ENCODE assay signal across 8 cellular contexts in genomic region chr6:117484052-117484646, GRCh38. TPM values are rescaled to one million over a fixed set of nuclear protein-coding genes. Genes with fewer than 3 reads are reported as not detected.
DNase-seq lines count a peak whose midpoint lies in the region; ATAC-seq and TF ChIP-seq lines count a peak whose summit lies in the region.

No MANE protein-coding gene starts in this region.

- no peak for DNase-seq in activated CD8-positive, alpha-beta memory T cell treated with anti-CD3 and anti-CD28 coated beads, Interleukin-2, amount 10 ng/mL, durations not matched to agents 7 days and 5 days
- no peak for DNase-seq in activated CD8-positive, alpha-beta memory T cell treated with anti-CD3 and anti-CD28 coated beads, Interleukin-2, amount 50 U/mL, for 4 hours
- no peak for DNase-seq in activated naive CD8-positive, alpha-beta T cell treated with anti-CD3 and anti-CD28 coated beads, Interleukin-2, amount 50 U/mL, for 24 hours
- DNase-seq in kidney epithelial cell (ENCODE audit: low read depth) (no peak), thyroid gland (no peak), KBM-7 (no peak), GF-D8 (lab: John Stamatoyannopoulos, UW) (no peak)

- H3K27ac Mint-ChIP-seq in activated CD8-positive, alpha-beta memory T cell treated with anti-CD3 and anti-CD28 coated beads, Interleukin-2, amount 10 ng/mL, durations not matched to agents 7 days and 5 days = no peak overlapping the region
- H3K27ac Mint-ChIP-seq in activated naive CD8-positive, alpha-beta T cell treated with anti-CD3 and anti-CD28 coated beads, Interleukin-2, amount 50 U/mL, for 24 hours = no peak overlapping the region

- peak overlapping the region; percentile 81 for H3K4me3 Mint-ChIP-seq in activated CD8-positive, alpha-beta memory T cell treated with anti-CD3 and anti-CD28 coated beads, Interleukin-2, amount 10 ng/mL, durations not matched to agents 7 days and 5 days
- H3K4me3 Mint-ChIP-seq in activated naive CD8-positive, alpha-beta T cell treated with anti-CD3 and anti-CD28 coated beads, Interleukin-2, amount 50 U/mL, for 24 hours = peak overlapping the region; percentile 88

- intact Hi-C loops in thyroid gland (cut with DNase I) = loop anchor here (10.0 kb wide), 1 partner anchor 71 kb away; no protein-coding TSS in a partner anchor

- H3K4me3 ChIP-seq in kidney epithelial cell (ENCODE audit: low read depth, low read length) = peak overlapping the region; percentile 93
- H3K4me3 ChIP-seq in thyroid gland (replicated peaks in 1 of 3) = peak overlapping the region in 2 of 3 donors; percentile 80 to 83

- peaks cover 7 to 17% of the 10 kb centered on the region in 2 donors for H3K4me1 ChIP-seq in thyroid gland

- H3K27me3 Mint-ChIP-seq in activated CD8-positive, alpha-beta memory T cell treated with anti-CD3 and anti-CD28 coated beads, Interleukin-2, amount 10 ng/mL, durations not matched to agents 7 days and 5 days = peaks cover 28% of the 10 kb centered on the region
- H3K27me3 Mint-ChIP-seq in activated naive CD8-positive, alpha-beta T cell treated with anti-CD3 and anti-CD28 coated beads, Interleukin-2, amount 50 U/mL, for 24 hours = peaks cover 41% of the 10 kb centered on the region

- no peaks in the 10 kb centered on the region for H3K9me3 Mint-ChIP-seq in activated CD8-positive, alpha-beta memory T cell treated with anti-CD3 and anti-CD28 coated beads, Interleukin-2, amount 10 ng/mL, durations not matched to agents 7 days and 5 days (ENCODE audit: low read depth)
- H3K9me3 Mint-ChIP-seq in activated naive CD8-positive, alpha-beta T cell treated with anti-CD3 and anti-CD28 coated beads, Interleukin-2, amount 50 U/mL, for 24 hours = no peaks in the 10 kb centered on the region

- WGBS in thyroid gland, 2 donors = 78% methylated on average over 8 of the region's 8 CpGs

- no peaks in the 10 kb centered on the region for H3K36me3 ChIP-seq in kidney epithelial cell (ENCODE audit: control insufficient read depth, insufficient read depth, low read length)
- no peaks in the 10 kb centered on the region for H3K36me3 ChIP-seq in thyroid gland

- H3K27me3 ChIP-seq in kidney epithelial cell (ENCODE audit: control insufficient read depth, insufficient read depth, low read length) = no peaks in the 10 kb centered on the region
- no peaks in the 10 kb centered on the region for H3K27me3 ChIP-seq in thyroid gland

- ATAC-seq in activated CD8-positive, alpha-beta memory T cell treated with anti-CD3 and anti-CD28 coated beads, Interleukin-2, amount 10 ng/mL, durations not matched to agents 7 days and 5 days = no peak
- ATAC-seq in activated naive CD8-positive, alpha-beta T cell treated with anti-CD3 and anti-CD28 coated beads, Interleukin-2, amount 50 U/mL, for 24 hours = no peak
- no peak for ATAC-seq in HG02798 (IDR thresholded peaks at IDR 0.05; ENCODE audit: poor library complexity, unreplicated experiment)

- peaks cover 6% of the 10 kb centered on the region for H3K36me3 Mint-ChIP-seq in activated CD8-positive, alpha-beta memory T cell treated with anti-CD3 and anti-CD28 coated beads, Interleukin-2, amount 10 ng/mL, durations not matched to agents 7 days and 5 days
- H3K36me3 Mint-ChIP-seq in activated naive CD8-positive, alpha-beta T cell treated with anti-CD3 and anti-CD28 coated beads, Interleukin-2, amount 50 U/mL, for 24 hours (ENCODE audit: low read depth) = no peaks in the 10 kb centered on the region

- CTCF ChIA-PET in activated CD8-positive, alpha-beta memory T cell treated with anti-CD3 and anti-CD28 coated beads, Interleukin-2, amount 10 ng/mL, durations not matched to agents 7 days and 5 days (lab: Charles Lee) = interaction anchor here (1.0 to 9.9 kb wide), 5 partner anchors 9 to 120 kb away, joined by 3 to 70 read pairs (median 5); no protein-coding TSS in a partner anchor

- H3K27ac ChIP-seq in thyroid gland = peak overlapping the region; percentile 75 to 91 (median 90)

- TF ChIP-seq POLR2A in thyroid gland (IDR thresholded peaks at IDR 0.05) = no peak

- peaks cover 14% of the 10 kb centered on the region for H3K4me1 Mint-ChIP-seq in activated CD8-positive, alpha-beta memory T cell treated with anti-CD3 and anti-CD28 coated beads, Interleukin-2, amount 10 ng/mL, durations not matched to agents 7 days and 5 days
- peaks cover 15% of the 10 kb centered on the region for H3K4me1 Mint-ChIP-seq in activated naive CD8-positive, alpha-beta T cell treated with anti-CD3 and anti-CD28 coated beads, Interleukin-2, amount 50 U/mL, for 24 hours

- in situ Hi-C loops in KBM-7 (cut with MboI; ENCODE audit: low pct_unique_long_range_greater_than_20kb, low sequenced_read_pairs) = no loop called here

- TF ChIP-seq CTCF in kidney epithelial cell (IDR thresholded peaks at IDR 0.05; ENCODE audit: insufficient read depth, low read length, poor library complexity, severe bottlenecking) (no peak), thyroid gland (IDR thresholded peaks at IDR 0.05) (no peak)

- no peaks in the 10 kb centered on the region for H3K9me3 ChIP-seq in thyroid gland

RNA-seq across cellular contexts. Expression of gene DCBLD1, which starts 1.7 kb away (rescaled TPM):
- total RNA-seq in activated CD8-positive, alpha-beta memory T cell treated with anti-CD3 and anti-CD28 coated beads, Interleukin-2, amount 10 ng/mL, durations not matched to agents 7 days and 5 days = 1 to 10 TPM; 5.8 to 6.1 TPM
- total RNA-seq in kidney epithelial cell (10.6 and 13.9 TPM in 2 replicates), thyroid gland (10 to 100 TPM; 13.5 to 25.9 (median 21.2) TPM)

RNA-seq across cellular contexts. Expression of gene ROS1, which starts 58.4 kb away (rescaled TPM):
- not detected for total RNA-seq in activated CD8-positive, alpha-beta memory T cell treated with anti-CD3 and anti-CD28 coated beads, Interleukin-2, amount 10 ng/mL, durations not matched to agents 7 days and 5 days
- total RNA-seq in kidney epithelial cell = under 0.01 and 0.04 TPM in 2 replicates
- not detected for total RNA-seq in thyroid gland
